ENCODE assay signal across 8 cellular contexts in genomic region chr5:1385395-1386273, GRCh38. TPM values are rescaled to one million over a fixed set of nuclear protein-coding genes. Genes with fewer than 3 reads are reported as not detected.
A peak's percentile ranks its signal among the peaks of the same experiment; 100 is the strongest.
DNase-seq lines count a peak whose midpoint lies in the region; ATAC-seq, FAIRE-seq and TF ChIP-seq lines count a peak whose summit lies in the region.

No MANE protein-coding gene starts in this region.

- H3K4me3 ChIP-seq in small intestine (ENCODE audit: low read depth in 1 of 2, low read length in 2 of 2): peak overlapping the region; percentile 51 to 52

- H3K9me3 Mint-ChIP-seq in brain: peaks cover 0 to 14% (median 5%) of the 10 kb centered on the region in 5 experiments

- H3K9me3 ChIP-seq in small intestine (ENCODE audit: control insufficient read depth, low read depth): no peaks in the 10 kb centered on the region

- H3K4me1 ChIP-seq in small intestine (ENCODE audit: control insufficient read depth in 2 of 2, insufficient read depth in 1 of 2, low read depth in 1 of 2, low read length in 1 of 2): no peaks in the 10 kb centered on the region

- peak overlapping the region; percentile 16 to 92 (median 87) for H3K27ac Mint-ChIP-seq in brain

- WGBS in small intestine, 3 donors: 10 to 14% (median 12%) methylated on average over 36 to 48 of the region's 48 CpGs

- peak overlapping the region; percentile 87 to 92 (median 90) for H3K4me3 Mint-ChIP-seq in brain

- no peaks in the 10 kb centered on the region for H3K36me3 Mint-ChIP-seq in brain

- no peak for TF ChIP-seq CTCF in brain (conservative IDR thresholded peaks at IDR 0.05)

- no peak for FAIRE-seq in GM12891 (lab: Jason Lieb, UNC)
- no peak for FAIRE-seq in small intestine (lab: Jason Lieb, UNC)

- H3K27me3 ChIP-seq in small intestine (ENCODE audit: control insufficient read depth in 2 of 2, insufficient read depth in 2 of 2, low read length in 2 of 2): peaks cover 0 to 1% of the 10 kb centered on the region in 2 donors

- H3K4me1 Mint-ChIP-seq in brain: peaks cover 24% of the 10 kb centered on the region

- DNase-seq in GM12891 (ENCODE audit: insufficient read length, low spot score) (peak; percentile 93), NCI-H146 treated with DMSO at 0.1 percent for 48 hours (lab: John Stamatoyannopoulos, UW; ENCODE audit: unreplicated experiment) (peak; percentile 70), UCSD-AML1 (lab: John Stamatoyannopoulos, UW; ENCODE audit: unreplicated experiment) (peak; percentile 70), iPS-NIHi11 (ENCODE audit: low spot score) (peak; percentile 96), small intestine (peak; percentile 93), NCI-H1048 (lab: John Stamatoyannopoulos, UW) (no peak)

- no peak for TF ChIP-seq POLR2A in GM12891 (IDR thresholded peaks at IDR 0.05; ENCODE audit: low read depth, low read length)

- H3K27me3 Mint-ChIP-seq in brain: peaks cover 52% of the 10 kb centered on the region

- H3K36me3 ChIP-seq in small intestine (ENCODE audit: control insufficient read depth in 2 of 2, insufficient read depth in 2 of 2, low read length in 2 of 2): no peaks in the 10 kb centered on the region

- H3K27ac ChIP-seq in small intestine (ENCODE audit: low read depth in 1 of 2, low read length in 1 of 2): peak overlapping the region; percentile 78 to 95

- peak; percentile 91 for ATAC-seq in HG02623 (IDR thresholded peaks at IDR 0.05; ENCODE audit: unreplicated experiment)

TF ChIP-seq in GM12891, 5 proteins besides CTCF, POLR2A, EP300 and RAD21:
- TF ChIP-seq SPI1 (IDR thresholded peaks at IDR 0.05; ENCODE audit: low read depth, low read length) (no peak), POLR2AphosphoS5 (IDR thresholded peaks at IDR 0.05; ENCODE audit: low read depth, low read length) (peak; percentile 33; the same call in 1 of the 2 replicates)

RNA-seq across cellular contexts. Expression of gene CLPTM1L, which starts 40.7 kb away (rescaled TPM):
- polyA plus RNA-seq in GM12891 (2012; ENCODE audit: low read depth, missing spikeins): 51.8 TPM
- polyA plus RNA-seq in brain (ENCODE audit: insufficient read depth, low read depth, low replicate concordance): 130 TPM
- polyA plus RNA-seq in small intestine: 10 to 100 TPM; 45.8 to 99.7 (median 56.7) TPM

RNA-seq across cellular contexts. Expression of gene SLC6A3, which starts 59.6 kb away (rescaled TPM):
- 0.05 TPM for polyA plus RNA-seq in GM12891 (2012; ENCODE audit: low read depth, missing spikeins)
- polyA plus RNA-seq in brain (ENCODE audit: insufficient read depth, low read depth, low replicate concordance): 3.6 TPM
- under 1 TPM in 1 of 3 donors, not detected in 2; 0.30 TPM for polyA plus RNA-seq in small intestine
